In genomic region chr13:98157188-98157587, GRCh38 we compare ENCODE assay signal across 30 cellular contexts. TPM values are rescaled to one million over a fixed set of nuclear protein-coding genes. Genes with fewer than 3 reads are reported as not detected.
A peak's percentile ranks its signal among the peaks of the same experiment; 100 is the strongest.
DNase-seq lines count a peak whose midpoint lies in the region; ATAC-seq and TF ChIP-seq lines count a peak whose summit lies in the region.
"Had no signal": no experiment of that assay in that cellular context is flagged by ENCODE, and none has a peak within 500 bp of the region (broad histone marks: within the 10 kb centered on the region; RNA-seq: fewer than 3 reads in every experiment).

No MANE protein-coding gene starts in this region.

- H3K36me3 ChIP-seq in Caco-2 (ENCODE audit: control insufficient read depth, insufficient read depth, low read length) (no peaks in the 10 kb centered on the region; the same call in 1 of the 2 replicates), NT2/D1 (ENCODE audit: insufficient read depth, insufficient read length, low read length) (peaks cover 15% of the 10 kb centered on the region), neural progenitor cell (no peaks in the 10 kb centered on the region)
- H3K36me3 ChIP-seq: adrenal gland, neutrophil, prostate gland, vagina had no signal

- peaks cover 97% of the 10 kb centered on the region for H3K79me2 ChIP-seq in neural progenitor cell (ENCODE audit: low read depth)

- H3K4me1 Mint-ChIP-seq in Caco-2 (ENCODE audit: low read depth, unreplicated experiment): peaks cover 32% of the 10 kb centered on the region
- peaks cover 30% of the 10 kb centered on the region for H3K4me1 Mint-ChIP-seq in glutamatergic neuron (ENCODE audit: low read depth, unreplicated experiment)
- peaks cover 22% of the 10 kb centered on the region for H3K4me1 Mint-ChIP-seq in neural progenitor cell
- peaks cover 14% of the 10 kb centered on the region for H3K4me1 Mint-ChIP-seq in Calu3 (ENCODE audit: low read depth, unreplicated experiment)
- H3K4me1 Mint-ChIP-seq: activated CD4-positive, alpha-beta memory T cell treated with anti-CD3 and anti-CD28 coated beads, Interleukin-2, amount 10 ng/mL, durations not matched to agents 7 days and 5 days; activated naive CD4-positive, alpha-beta T cell treated with anti-CD3 and anti-CD28 coated beads, Interleukin-2, amount 10 ng/mL, durations not matched to agents 7 days and 5 days; IgD-negative memory B cell had no signal

- H3K27ac ChIP-seq in neural progenitor cell: no peak overlapping the region
- H3K27ac ChIP-seq: adrenal gland, body of pancreas, neutrophil, prostate gland, stomach, vagina had no signal

- no peak overlapping the region for H2AFZ ChIP-seq in neural progenitor cell (replicated peaks)

- H3K27ac Mint-ChIP-seq in Caco-2 (ENCODE audit: unreplicated experiment) (peak overlapping the region; percentile 27), glutamatergic neuron (ENCODE audit: unreplicated experiment) (no peak overlapping the region), neural progenitor cell (peak overlapping the region; percentile 23), Calu3 (ENCODE audit: unreplicated experiment) (no peak overlapping the region)
- H3K27ac Mint-ChIP-seq: activated CD4-positive, alpha-beta memory T cell treated with anti-CD3 and anti-CD28 coated beads, Interleukin-2, amount 10 ng/mL, durations not matched to agents 7 days and 5 days; activated naive CD4-positive, alpha-beta T cell treated with anti-CD3 and anti-CD28 coated beads, Interleukin-2, amount 10 ng/mL, durations not matched to agents 7 days and 5 days; IgD-negative memory B cell had no signal

- H3K4me3 ChIP-seq in Caco-2 (ENCODE audit: low read depth, low read length) (no peak overlapping the region), NT2/D1 (ENCODE audit: insufficient read length, low read depth) (no peak overlapping the region), neural progenitor cell (no peak overlapping the region)
- H3K4me3 ChIP-seq: adrenal gland, body of pancreas, prostate gland, stomach, vagina had no signal

- H3K36me3 Mint-ChIP-seq in Caco-2 (ENCODE audit: insufficient read depth, unreplicated experiment) (peaks cover 45% of the 10 kb centered on the region), glutamatergic neuron (ENCODE audit: unreplicated experiment) (no peaks in the 10 kb centered on the region), neural progenitor cell (peaks cover 17% of the 10 kb centered on the region), Calu3 (ENCODE audit: insufficient read depth, unreplicated experiment) (no peaks in the 10 kb centered on the region)
- H3K36me3 Mint-ChIP-seq: activated naive CD4-positive, alpha-beta T cell treated with anti-CD3 and anti-CD28 coated beads, Interleukin-2, amount 10 ng/mL, durations not matched to agents 7 days and 5 days; IgD-negative memory B cell had no signal

- H3K4me2 ChIP-seq in neural progenitor cell: no peak overlapping the region

- intact Hi-C loops in Caco-2 (cut with micrococcal nuclease; ENCODE audit: unreplicated experiment) (no loop called here), Calu3 (cut with micrococcal nuclease; ENCODE audit: unreplicated experiment) (loop anchor here (2.0 kb wide), 1 partner anchor 18 kb away; no protein-coding TSS in a partner anchor)

- H3K9ac ChIP-seq in NT2/D1 (ENCODE audit: insufficient read length, low read depth) (peak overlapping the region; percentile 32), neural progenitor cell (no peak overlapping the region)

- H3K9me3 ChIP-seq in Caco-2: no peaks in the 10 kb centered on the region
- no peaks in the 10 kb centered on the region for H3K9me3 ChIP-seq in NT2/D1 (ENCODE audit: insufficient read depth, low read length)
- H3K9me3 ChIP-seq in neural progenitor cell (ENCODE audit: low read depth): no peaks in the 10 kb centered on the region
- H3K9me3 ChIP-seq: adrenal gland, body of pancreas, neutrophil, prostate gland, stomach, vagina had no signal

- no peaks in the 10 kb centered on the region for H3K27me3 Mint-ChIP-seq in Caco-2 (ENCODE audit: insufficient read depth, unreplicated experiment)
- peaks cover 4% of the 10 kb centered on the region for H3K27me3 Mint-ChIP-seq in glutamatergic neuron (ENCODE audit: unreplicated experiment)
- H3K27me3 Mint-ChIP-seq in neural progenitor cell (ENCODE audit: insufficient read depth, low read depth): no peaks in the 10 kb centered on the region
- no peaks in the 10 kb centered on the region for H3K27me3 Mint-ChIP-seq in Calu3 (ENCODE audit: unreplicated experiment)

- peaks cover 18% of the 10 kb centered on the region for H3F3A ChIP-seq in neural progenitor cell (ENCODE audit: low read depth)

- no peaks in the 10 kb centered on the region for H3K9me3 Mint-ChIP-seq in Caco-2 (ENCODE audit: unreplicated experiment)
- no peaks in the 10 kb centered on the region for H3K9me3 Mint-ChIP-seq in glutamatergic neuron (ENCODE audit: unreplicated experiment)
- peaks cover 5% of the 10 kb centered on the region for H3K9me3 Mint-ChIP-seq in neural progenitor cell
- H3K9me3 Mint-ChIP-seq in Calu3 (ENCODE audit: low read depth, unreplicated experiment): no peaks in the 10 kb centered on the region
- H3K9me3 Mint-ChIP-seq: activated CD4-positive, alpha-beta memory T cell treated with anti-CD3 and anti-CD28 coated beads, Interleukin-2, amount 10 ng/mL, durations not matched to agents 7 days and 5 days; activated naive CD4-positive, alpha-beta T cell treated with anti-CD3 and anti-CD28 coated beads, Interleukin-2, amount 10 ng/mL, durations not matched to agents 7 days and 5 days had no signal

- no peak for DNase-seq in Caco-2
- no peak for DNase-seq in NT2/D1 (ENCODE audit: low read depth, low spot score)
- no peak for DNase-seq in glutamatergic neuron
- DNase-seq in neural progenitor cell (ENCODE audit: low spot score): no peak
- no peak for DNase-seq in GM19240 (ENCODE audit: insufficient read length, low spot score)
- DNase-seq in Calu3: no peak
- DNase-seq: ACHN; activated CD4-positive, alpha-beta memory T cell treated with anti-CD3 and anti-CD28 coated beads, Interleukin-2, amount 10 ng/mL, durations not matched to agents 7 days and 5 days; activated CD8-positive, alpha-beta memory T cell treated with anti-CD3 and anti-CD28 coated beads, Interleukin-2, amount 50 U/mL, for 48 hours; activated naive CD4-positive, alpha-beta T cell treated with anti-CD3 and anti-CD28 coated beads, Interleukin-2, amount 10 ng/mL, durations not matched to agents 7 days and 5 days; adrenal gland; BE2C; body of pancreas; hypothalamus; left cardiac atrium; NCI-H1048; NCI-H510A; NK-92 treated with Interleukin-12 subunit alpha and Interleukin-12 subunit beta, amount 100 ng/mL, for 24 hours; PC-3; stimulated activated CD4-positive, alpha-beta T cell treated with anti-CD3 and anti-CD28 coated beads, Interleukin-12 subunit alpha, Interleukin-12 subunit beta, amount 100 ng/mL, for 4 hours; stimulated activated CD4-positive, alpha-beta T cell treated with anti-CD3 and anti-CD28 coated beads, Interleukin-4, amount 100 ng/mL, for 1 hour; stomach; T-helper 2 cell had no signal

- H4K20me1 ChIP-seq in neural progenitor cell (ENCODE audit: low read depth): peaks cover 59% of the 10 kb centered on the region

- POLR2A ChIA-PET in Caco-2 (lab: Charles Lee): no interaction called here

- H3K4me3 Mint-ChIP-seq in Caco-2 (ENCODE audit: unreplicated experiment): no peak overlapping the region
- peak overlapping the region; percentile 21 for H3K4me3 Mint-ChIP-seq in glutamatergic neuron (ENCODE audit: unreplicated experiment)
- no peak overlapping the region for H3K4me3 Mint-ChIP-seq in neural progenitor cell
- H3K4me3 Mint-ChIP-seq in Calu3 (ENCODE audit: low read depth, unreplicated experiment): no peak overlapping the region
- H3K4me3 Mint-ChIP-seq: activated CD4-positive, alpha-beta memory T cell treated with anti-CD3 and anti-CD28 coated beads, Interleukin-2, amount 10 ng/mL, durations not matched to agents 7 days and 5 days; activated naive CD4-positive, alpha-beta T cell treated with anti-CD3 and anti-CD28 coated beads, Interleukin-2, amount 10 ng/mL, durations not matched to agents 7 days and 5 days; IgD-negative memory B cell had no signal

- H3K27me3 ChIP-seq in Caco-2 (replicated peaks; ENCODE audit: control insufficient read depth, insufficient read depth, low read length) (no peaks in the 10 kb centered on the region), NT2/D1 (ENCODE audit: insufficient read depth, insufficient read length) (no peaks in the 10 kb centered on the region), neural progenitor cell (no peaks in the 10 kb centered on the region)
- H3K27me3 ChIP-seq: adrenal gland, BE2C, body of pancreas, stomach, vagina had no signal

- H3K4me1 ChIP-seq in Caco-2 (peaks cover 36% of the 10 kb centered on the region), NT2/D1 (ENCODE audit: insufficient read depth, insufficient read length) (no peaks in the 10 kb centered on the region), neural progenitor cell (no peaks in the 10 kb centered on the region)
- H3K4me1 ChIP-seq: BE2C, prostate gland had no signal

- CTCF ChIA-PET in Caco-2 (lab: Charles Lee): no interaction called here
- CTCF ChIA-PET in Calu3 (lab: Charles Lee): no interaction called here

- no TSS peak for BruUV-seq in Caco-2 (replicated peaks; lab: Mats Ljungman, UMichigan)
- no TSS peak for BruUV-seq in Calu3 (replicated peaks; lab: Mats Ljungman, UMichigan)

- ATAC-seq in GM19395 (IDR thresholded peaks at IDR 0.05; ENCODE audit: unreplicated experiment): no peak
- no peak for ATAC-seq in GM19452 (IDR thresholded peaks at IDR 0.05; ENCODE audit: unreplicated experiment)
- ATAC-seq: body of pancreas, left cardiac atrium, PC-3, sciatic nerve had no signal

- TF ChIP-seq CTCF in Caco-2 (IDR thresholded peaks at IDR 0.05; ENCODE audit: insufficient read depth in 1 of 2, low read depth in 1 of 2, low read length in 1 of 2, severe bottlenecking in 1 of 2, unreplicated experiment in 1 of 2): no peak
- no peak for TF ChIP-seq CTCF in glutamatergic neuron (IDR thresholded peaks at IDR 0.05; ENCODE audit: partially characterized antibody, unreplicated experiment)
- TF ChIP-seq CTCF in neural progenitor cell (IDR thresholded peaks at IDR 0.05): no peak
- TF ChIP-seq CTCF in Calu3 (IDR thresholded peaks at IDR 0.05; ENCODE audit: unreplicated experiment): no peak

RNA-seq across cellular contexts. Expression of gene FARP1, which starts 14.3 kb away (rescaled TPM):
- total RNA-seq in Caco-2 (2022) (189 and 208 TPM in 2 replicates), glutamatergic neuron (ENCODE audit: unreplicated experiment) (233 TPM), neural progenitor cell (ENCODE audit: low replicate concordance) (52.9 and 78.0 TPM in 2 replicates), Calu3 (2022) (30.9 and 47.0 TPM in 2 replicates)

RNA-seq across cellular contexts. Expression of gene RNF113B, which starts 19.9 kb away (rescaled TPM):
- total RNA-seq in Caco-2 (2022): not detected in 2 replicates
- not detected for total RNA-seq in glutamatergic neuron (ENCODE audit: unreplicated experiment)
- total RNA-seq in neural progenitor cell (ENCODE audit: low replicate concordance): not detected in 2 replicates
- not detected in 2 replicates for total RNA-seq in Calu3 (2022)
- total RNA-seq: activated CD4-positive, alpha-beta memory T cell treated with anti-CD3 and anti-CD28 coated beads, Interleukin-2, amount 10 ng/mL, durations not matched to agents 7 days and 5 days; body of pancreas; left cardiac atrium; PC-3; sciatic nerve; stomach; vagina had no signal

Comparison
In these comparisons a context has a peak if more than half of its experiments do, and no peak if none do; other contexts are left out.
1. H3K27ac Mint-ChIP-seq: peak in Caco-2 (single experiment) and neural progenitor cell (single experiment); none in glutamatergic neuron (single experiment) and Calu3 (single experiment).